In the genomic region with DNA sequence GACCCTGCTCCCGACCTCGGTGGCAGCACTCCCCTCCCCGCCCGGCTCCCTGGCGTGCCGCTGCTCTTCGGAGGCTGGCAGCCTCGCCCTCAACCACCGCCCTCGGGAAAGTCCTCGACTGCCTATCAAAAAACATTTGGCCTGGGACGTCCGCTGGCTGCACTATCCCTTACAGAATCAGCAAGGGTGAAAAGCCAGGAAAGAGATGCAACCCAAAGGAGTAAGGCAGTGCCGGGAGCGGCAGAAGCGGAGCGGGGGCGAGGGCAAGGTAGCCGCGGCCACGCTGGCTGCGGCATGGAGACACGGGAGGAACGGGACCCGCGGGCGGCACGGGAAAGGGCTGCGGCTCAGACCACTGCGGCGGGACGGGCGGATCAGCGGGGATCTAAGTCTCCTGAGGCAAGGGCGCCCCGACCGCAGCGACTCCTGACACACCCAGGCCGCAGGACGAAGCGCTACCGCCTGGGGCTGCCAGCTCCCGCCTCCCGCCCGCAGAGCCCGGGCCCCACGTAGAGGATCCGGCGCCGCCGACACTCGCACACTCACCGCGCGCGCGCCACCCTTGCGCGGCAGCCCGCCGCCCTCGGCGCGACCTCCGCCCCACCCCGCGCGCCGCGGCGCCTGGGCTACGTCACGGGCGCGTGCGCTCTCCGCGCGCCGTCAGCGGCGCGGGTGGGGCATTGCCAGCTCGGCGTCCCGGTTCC, we compare ENCODE assay signal across 8 cellular contexts. TPM values are rescaled to one million over a fixed set of nuclear protein-coding genes. Genes with fewer than 3 reads are reported as not detected.
A peak's percentile ranks its signal among the peaks of the same experiment; 100 is the strongest.
DNase-seq lines count a peak whose midpoint lies in the region; ATAC-seq and TF ChIP-seq lines count a peak whose summit lies in the region.

A gene with protein sequence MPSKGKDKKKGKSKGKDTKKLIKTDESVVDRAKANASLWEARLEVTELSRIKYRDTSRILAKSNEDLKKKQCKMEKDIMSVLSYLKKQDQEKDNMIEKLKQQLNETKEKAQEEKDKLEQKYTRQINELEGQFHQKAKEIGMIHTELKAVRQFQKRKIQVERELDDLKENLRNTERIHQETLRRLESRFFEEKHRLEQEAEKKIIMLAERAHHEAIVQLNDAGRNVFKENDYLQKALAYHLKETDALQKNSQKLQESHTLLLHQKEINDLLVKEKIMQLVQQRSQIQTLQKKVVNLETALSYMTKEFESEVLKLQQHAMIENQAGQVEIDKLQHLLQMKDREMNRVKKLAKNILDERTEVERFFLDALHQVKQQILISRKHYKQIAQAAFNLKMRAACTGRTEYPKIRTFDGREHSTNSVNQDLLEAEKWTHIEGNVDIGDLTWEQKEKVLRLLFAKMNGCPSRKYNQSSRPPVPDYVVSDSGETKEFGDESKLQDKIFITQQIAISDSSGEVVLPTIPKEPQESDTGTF (plus strand): TSS at position 646 of the 704 bp plus-strand sequence. CDS start 130 bp downstream, outside the sequence.
A gene with protein sequence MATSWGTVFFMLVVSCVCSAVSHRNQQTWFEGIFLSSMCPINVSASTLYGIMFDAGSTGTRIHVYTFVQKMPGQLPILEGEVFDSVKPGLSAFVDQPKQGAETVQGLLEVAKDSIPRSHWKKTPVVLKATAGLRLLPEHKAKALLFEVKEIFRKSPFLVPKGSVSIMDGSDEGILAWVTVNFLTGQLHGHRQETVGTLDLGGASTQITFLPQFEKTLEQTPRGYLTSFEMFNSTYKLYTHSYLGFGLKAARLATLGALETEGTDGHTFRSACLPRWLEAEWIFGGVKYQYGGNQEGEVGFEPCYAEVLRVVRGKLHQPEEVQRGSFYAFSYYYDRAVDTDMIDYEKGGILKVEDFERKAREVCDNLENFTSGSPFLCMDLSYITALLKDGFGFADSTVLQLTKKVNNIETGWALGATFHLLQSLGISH (minus strand): TSS at position 585 of the 704 bp plus-strand sequence. CDS start 31,186 bp downstream, outside the sequence.

- peak within 1 kb of the TSS; percentile 94 for H2AFZ ChIP-seq in OCI-LY3 (ENCODE audit: low read depth, low read length)

- DNase-seq in Caco-2 (peak; percentile 86 to 90), activated T-cell treated with anti-CD3 and anti-CD28 coated beads for 4 hours (peak; percentile 69), epithelial cell of prostate (ENCODE audit: low read depth, low spot score) (peak; percentile 31)
- DNase-seq in stimulated activated CD8-positive, alpha-beta memory T cell treated with anti-CD3 and anti-CD28 coated beads, Interleukin-4, amount 100 ng/mL, for 24 hours (ENCODE audit: low read depth): peak; percentile 76

- no peak within 1 kb of the TSS; the same call in 1 of the 2 replicates for H3K27ac ChIP-seq in HUES6 (ENCODE audit: low read depth, low read length)
- H3K27ac ChIP-seq in OCI-LY3 (ENCODE audit: low read length): peak within 1 kb of the TSS; percentile 49
- peak within 1 kb of the TSS; percentile 94 for H3K27ac ChIP-seq in epithelial cell of prostate
- peak within 1 kb of the TSS; percentile 99 to 100 for H3K27ac ChIP-seq in mucosa of rectum (ENCODE audit: low read depth in 2 of 2, low read length in 2 of 2)

- peak; percentile 92 for ATAC-seq in GM21423 (IDR thresholded peaks at IDR 0.05; ENCODE audit: unreplicated experiment)

- H3K4me1 ChIP-seq in Caco-2 (peaks cover 9% of the 10 kb centered on the region), HUES6 (ENCODE audit: control insufficient read depth, insufficient read depth, low read length) (no peaks in the 10 kb centered on the region), OCI-LY3 (ENCODE audit: low read length) (peaks cover 4% of the 10 kb centered on the region; the same call in 1 of the 2 replicates), mucosa of rectum (ENCODE audit: control insufficient read depth in 2 of 2, insufficient read depth in 2 of 2, low read length in 2 of 2) (peaks cover 9 to 18% of the 10 kb centered on the region in 2 donors)

- H3K9ac ChIP-seq in HUES6 (ENCODE audit: low read length): peak within 1 kb of the TSS; percentile 85
- H3K9ac ChIP-seq in OCI-LY3 (ENCODE audit: low read length): peak within 1 kb of the TSS; percentile 96
- peak within 1 kb of the TSS; percentile 97 to 100 for H3K9ac ChIP-seq in mucosa of rectum (ENCODE audit: low read depth in 1 of 2, low read length in 2 of 2)

- peak within 1 kb of the TSS; percentile 90 for H3K27ac Mint-ChIP-seq in Caco-2 (ENCODE audit: unreplicated experiment)

- CTCF ChIA-PET in Caco-2 (lab: Charles Lee): interaction anchor here (0.6 to 1.0 kb wide), 3 partner anchors 14 to 83 kb away, joined by 3 to 4 read pairs (median 4); a partner anchor contains a TSS

- POLR2A ChIA-PET in Caco-2 (lab: Charles Lee): interaction anchor here (0.5 to 0.6 kb wide), 3 partner anchors 13 to 233 kb away, joined by 3 to 4 read pairs (median 3); no protein-coding TSS in a partner anchor

- H3K4me3 ChIP-seq in Caco-2 (ENCODE audit: low read depth, low read length): peak within 1 kb of the TSS; percentile 51
- peak within 1 kb of the TSS; percentile 99 for H3K4me3 ChIP-seq in HUES6 (ENCODE audit: low read depth, low read length)
- H3K4me3 ChIP-seq in OCI-LY3 (ENCODE audit: low read length): peak within 1 kb of the TSS; percentile 97
- peak within 1 kb of the TSS; percentile 85 to 93 for H3K4me3 ChIP-seq in mucosa of rectum (ENCODE audit: low read length in 2 of 2)

- no peaks in the 10 kb centered on the region for H3K79me2 ChIP-seq in OCI-LY3 (ENCODE audit: low read length)

- peak within 1 kb of the TSS; percentile 93 for H3K4me2 ChIP-seq in OCI-LY3 (ENCODE audit: low read length)

- H3K27me3 ChIP-seq in Caco-2 (replicated peaks; ENCODE audit: control insufficient read depth, insufficient read depth, low read length) (no peaks in the 10 kb centered on the region), HUES6 (ENCODE audit: control insufficient read depth, insufficient read depth, low read length) (no peaks in the 10 kb centered on the region), OCI-LY3 (ENCODE audit: low read depth, low read length) (no peaks in the 10 kb centered on the region), mucosa of rectum (ENCODE audit: control insufficient read depth in 2 of 2, insufficient read depth in 2 of 2, low read length in 2 of 2) (no peaks in the 10 kb centered on the region)

- H3K27me3 Mint-ChIP-seq in Caco-2 (ENCODE audit: insufficient read depth, unreplicated experiment): no peaks in the 10 kb centered on the region

- no peaks in the 10 kb centered on the region for H3K9me3 ChIP-seq in Caco-2
- H3K9me3 ChIP-seq in HUES6 (ENCODE audit: control insufficient read depth, insufficient read depth, low read depth, low read length): no peaks in the 10 kb centered on the region
- H3K9me3 ChIP-seq in OCI-LY3 (ENCODE audit: insufficient read depth, low read length): no peaks in the 10 kb centered on the region
- no peaks in the 10 kb centered on the region for H3K9me3 ChIP-seq in mucosa of rectum (ENCODE audit: control insufficient read depth in 2 of 2, low read length in 2 of 2)

- H3K36me3 ChIP-seq in Caco-2 (ENCODE audit: control insufficient read depth, insufficient read depth, low read length): no peaks in the 10 kb centered on the region
- peaks cover 1% of the 10 kb centered on the region; the same call in 1 of the 2 replicates for H3K36me3 ChIP-seq in HUES6 (ENCODE audit: control insufficient read depth, insufficient read depth, low read length)
- no peaks in the 10 kb centered on the region for H3K36me3 ChIP-seq in OCI-LY3 (replicated peaks; ENCODE audit: low read depth, low read length)
- H3K36me3 ChIP-seq in mucosa of rectum (ENCODE audit: control insufficient read depth in 2 of 2, insufficient read depth in 2 of 2, low read length in 2 of 2): peaks cover 0 to 4% of the 10 kb centered on the region in 2 donors

- no TSS peak for BruUV-seq in Caco-2 (replicated peaks; lab: Mats Ljungman, UMichigan)

- TF ChIP-seq CTCF in Caco-2 (IDR thresholded peaks at IDR 0.05; ENCODE audit: insufficient read depth in 1 of 2, low read depth in 1 of 2, low read length in 1 of 2, severe bottlenecking in 1 of 2, unreplicated experiment in 1 of 2) (no peak), OCI-LY3 (IDR thresholded peaks at IDR 0.05; ENCODE audit: low read depth, low read length) (no peak)

- peak within 1 kb of the TSS; percentile 90 for H3K4me3 Mint-ChIP-seq in Caco-2 (ENCODE audit: unreplicated experiment)

- no peaks in the 10 kb centered on the region for H3K4me1 Mint-ChIP-seq in Caco-2 (ENCODE audit: low read depth, unreplicated experiment)

- no peaks in the 10 kb centered on the region for H3K36me3 Mint-ChIP-seq in Caco-2 (ENCODE audit: insufficient read depth, unreplicated experiment)

- no peaks in the 10 kb centered on the region for H4K20me1 ChIP-seq in OCI-LY3 (ENCODE audit: insufficient read depth, low read length)

- H3K9me3 Mint-ChIP-seq in Caco-2 (ENCODE audit: unreplicated experiment): no peaks in the 10 kb centered on the region

- intact Hi-C loops in Caco-2 (cut with micrococcal nuclease; ENCODE audit: unreplicated experiment): loop anchor here (2.0 to 5.0 kb wide), 2 partner anchors 22 to 42 kb away; no protein-coding TSS in a partner anchor

RNA-seq across cellular contexts. Expression of the first gene that starts in this region (rescaled TPM):
- total RNA-seq in Caco-2 (2022): 0.66 and 0.91 TPM in 2 replicates

RNA-seq across cellular contexts. Expression of the second gene that starts in this region (rescaled TPM):
- 9.1 and 9.3 TPM in 2 replicates for total RNA-seq in Caco-2 (2022)

Comparison
In these comparisons a context has a peak if more than half of its experiments do, and no peak if none do; other contexts are left out.
1. DNase-seq: peak in every context shown above with its lines; median percentile 88 in Caco-2; 76 in stimulated activated CD8-positive, alpha-beta memory T cell treated with anti-CD3 and anti-CD28 coated beads, Interleukin-4, amount 100 ng/mL, for 24 hours; 69 in activated T-cell treated with anti-CD3 and anti-CD28 coated beads for 4 hours; 31 in epithelial cell of prostate.